Comparison of ENCODE assay signal across 1 cellular context in genomic region chr3:5188419-5189405, GRCh38.
A peak's percentile ranks its signal among the peaks of the same experiment; 100 is the strongest.
TF ChIP-seq lines count a peak whose summit lies in the region.

No MANE protein-coding gene starts in this region.

TF ChIP-seq in K562, 482 proteins besides CTCF, POLR2A, EP300 and RAD21 (continued from another document and continues in another):
- TF ChIP-seq, protein P1, sequence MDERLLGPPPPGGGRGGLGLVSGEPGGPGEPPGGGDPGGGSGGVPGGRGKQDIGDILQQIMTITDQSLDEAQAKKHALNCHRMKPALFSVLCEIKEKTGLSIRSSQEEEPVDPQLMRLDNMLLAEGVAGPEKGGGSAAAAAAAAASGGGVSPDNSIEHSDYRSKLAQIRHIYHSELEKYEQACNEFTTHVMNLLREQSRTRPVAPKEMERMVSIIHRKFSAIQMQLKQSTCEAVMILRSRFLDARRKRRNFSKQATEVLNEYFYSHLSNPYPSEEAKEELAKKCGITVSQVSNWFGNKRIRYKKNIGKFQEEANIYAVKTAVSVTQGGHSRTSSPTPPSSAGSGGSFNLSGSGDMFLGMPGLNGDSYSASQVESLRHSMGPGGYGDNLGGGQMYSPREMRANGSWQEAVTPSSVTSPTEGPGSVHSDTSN (CRISPR knock-in tag; IDR thresholded peaks at IDR 0.05; ENCODE audit: low read depth), result no peak
- TF ChIP-seq, protein P1 (tag; conservative IDR thresholded peaks at IDR 0.05; ENCODE audit: low read depth), result no peak
- TF ChIP-seq ZNF311 (CRISPR knock-in tag; IDR thresholded peaks at IDR 0.05), result no peak
- TF ChIP-seq SMC3 (conservative IDR thresholded peaks at IDR 0.05; ENCODE audit: insufficient read depth, low read depth, low read length), result no peak
- TF ChIP-seq GABPB1 (CRISPR knock-in tag; IDR thresholded peaks at IDR 0.05), result peak; percentile 72
- TF ChIP-seq ZNF197 (CRISPR knock-in tag; IDR thresholded peaks at IDR 0.05; ENCODE audit: low read depth), result no peak
- no peak for TF ChIP-seq THRAP3 (IDR thresholded peaks at IDR 0.05; ENCODE audit: borderline replicate concordance)
- no peak for TF ChIP-seq ZNF561 (CRISPR knock-in tag; conservative IDR thresholded peaks at IDR 0.05)
- no peak for TF ChIP-seq DEAF1 (CRISPR knock-in tag; IDR thresholded peaks at IDR 0.05)
- no peak for TF ChIP-seq NFIX (CRISPR knock-in tag; IDR thresholded peaks at IDR 0.05; ENCODE audit: low read depth)
- no peak for TF ChIP-seq ZNF316 (IDR thresholded peaks at IDR 0.05)
- no peak for TF ChIP-seq ZBTB12 (CRISPR knock-in tag; IDR thresholded peaks at IDR 0.05)
- no peak for TF ChIP-seq GTF2E2 (tag; IDR thresholded peaks at IDR 0.05)
- no peak for TF ChIP-seq ZNF263 (CRISPR knock-in tag; IDR thresholded peaks at IDR 0.05; ENCODE audit: borderline replicate concordance)
- TF ChIP-seq ZNF586 (CRISPR knock-in tag; conservative IDR thresholded peaks at IDR 0.05), result no peak
- TF ChIP-seq ATF7 (IDR thresholded peaks at IDR 0.05), result peak; percentile 38; the same call in 1 of the 2 replicates
- TF ChIP-seq ZNF764 (CRISPR knock-in tag; IDR thresholded peaks at IDR 0.05; ENCODE audit: low read depth), result no peak
- TF ChIP-seq PCBP1 (IDR thresholded peaks at IDR 0.05; ENCODE audit: low read depth, low read length, poor library complexity, severe bottlenecking), result no peak
- TF ChIP-seq MEF2A (IDR thresholded peaks at IDR 0.05; ENCODE audit: control insufficient read depth, low read depth, low read length), result no peak
- TF ChIP-seq, protein P2, sequence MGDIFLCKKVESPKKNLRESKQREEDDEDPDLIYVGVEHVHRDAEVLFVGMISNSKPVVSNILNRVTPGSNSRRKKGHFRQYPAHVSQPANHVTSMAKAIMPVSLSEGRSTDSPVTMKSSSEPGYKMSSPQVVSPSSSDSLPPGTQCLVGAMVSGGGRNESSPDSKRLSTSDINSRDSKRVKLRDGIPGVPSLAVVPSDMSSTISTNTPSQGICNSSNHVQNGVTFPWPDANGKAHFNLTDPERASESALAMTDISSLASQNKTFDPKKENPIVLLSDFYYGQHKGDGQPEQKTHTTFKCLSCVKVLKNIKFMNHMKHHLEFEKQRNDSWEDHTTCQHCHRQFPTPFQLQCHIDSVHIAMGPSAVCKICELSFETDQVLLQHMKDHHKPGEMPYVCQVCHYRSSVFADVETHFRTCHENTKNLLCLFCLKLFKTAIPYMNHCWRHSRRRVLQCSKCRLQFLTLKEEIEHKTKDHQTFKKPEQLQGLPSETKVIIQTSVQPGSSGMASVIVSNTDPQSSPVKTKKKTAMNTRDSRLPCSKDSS (IDR thresholded peaks at IDR 0.05; ENCODE audit: low read depth, partially characterized antibody), result no peak
- no peak for TF ChIP-seq TRIM24 (IDR thresholded peaks at IDR 0.05)
- TF ChIP-seq, protein P3, sequence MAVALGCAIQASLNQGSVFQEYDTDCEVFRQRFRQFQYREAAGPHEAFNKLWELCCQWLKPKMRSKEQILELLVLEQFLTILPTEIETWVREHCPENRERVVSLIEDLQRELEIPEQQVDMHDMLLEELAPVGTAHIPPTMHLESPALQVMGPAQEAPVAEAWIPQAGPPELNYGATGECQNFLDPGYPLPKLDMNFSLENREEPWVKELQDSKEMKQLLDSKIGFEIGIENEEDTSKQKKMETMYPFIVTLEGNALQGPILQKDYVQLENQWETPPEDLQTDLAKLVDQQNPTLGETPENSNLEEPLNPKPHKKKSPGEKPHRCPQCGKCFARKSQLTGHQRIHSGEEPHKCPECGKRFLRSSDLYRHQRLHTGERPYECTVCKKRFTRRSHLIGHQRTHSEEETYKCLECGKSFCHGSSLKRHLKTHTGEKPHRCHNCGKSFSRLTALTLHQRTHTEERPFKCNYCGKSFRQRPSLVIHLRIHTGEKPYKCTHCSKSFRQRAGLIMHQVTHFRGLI (CRISPR knock-in tag; IDR thresholded peaks at IDR 0.05), result no peak
- TF ChIP-seq, protein P4, sequence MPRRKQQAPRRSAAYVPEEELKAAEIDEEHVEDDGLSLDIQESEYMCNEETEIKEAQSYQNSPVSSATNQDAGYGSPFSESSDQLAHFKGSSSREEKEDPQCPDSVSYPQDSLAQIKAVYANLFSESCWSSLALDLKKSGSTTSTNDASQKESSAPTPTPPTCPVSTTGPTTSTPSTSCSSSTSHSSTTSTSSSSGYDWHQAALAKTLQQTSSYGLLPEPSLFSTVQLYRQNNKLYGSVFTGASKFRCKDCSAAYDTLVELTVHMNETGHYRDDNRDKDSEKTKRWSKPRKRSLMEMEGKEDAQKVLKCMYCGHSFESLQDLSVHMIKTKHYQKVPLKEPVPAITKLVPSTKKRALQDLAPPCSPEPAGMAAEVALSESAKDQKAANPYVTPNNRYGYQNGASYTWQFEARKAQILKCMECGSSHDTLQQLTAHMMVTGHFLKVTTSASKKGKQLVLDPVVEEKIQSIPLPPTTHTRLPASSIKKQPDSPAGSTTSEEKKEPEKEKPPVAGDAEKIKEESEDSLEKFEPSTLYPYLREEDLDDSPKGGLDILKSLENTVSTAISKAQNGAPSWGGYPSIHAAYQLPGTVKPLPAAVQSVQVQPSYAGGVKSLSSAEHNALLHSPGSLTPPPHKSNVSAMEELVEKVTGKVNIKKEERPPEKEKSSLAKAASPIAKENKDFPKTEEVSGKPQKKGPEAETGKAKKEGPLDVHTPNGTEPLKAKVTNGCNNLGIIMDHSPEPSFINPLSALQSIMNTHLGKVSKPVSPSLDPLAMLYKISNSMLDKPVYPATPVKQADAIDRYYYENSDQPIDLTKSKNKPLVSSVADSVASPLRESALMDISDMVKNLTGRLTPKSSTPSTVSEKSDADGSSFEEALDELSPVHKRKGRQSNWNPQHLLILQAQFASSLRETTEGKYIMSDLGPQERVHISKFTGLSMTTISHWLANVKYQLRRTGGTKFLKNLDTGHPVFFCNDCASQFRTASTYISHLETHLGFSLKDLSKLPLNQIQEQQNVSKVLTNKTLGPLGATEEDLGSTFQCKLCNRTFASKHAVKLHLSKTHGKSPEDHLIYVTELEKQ (CRISPR knock-in tag; IDR thresholded peaks at IDR 0.05), result no peak
- TF ChIP-seq, protein P5, sequence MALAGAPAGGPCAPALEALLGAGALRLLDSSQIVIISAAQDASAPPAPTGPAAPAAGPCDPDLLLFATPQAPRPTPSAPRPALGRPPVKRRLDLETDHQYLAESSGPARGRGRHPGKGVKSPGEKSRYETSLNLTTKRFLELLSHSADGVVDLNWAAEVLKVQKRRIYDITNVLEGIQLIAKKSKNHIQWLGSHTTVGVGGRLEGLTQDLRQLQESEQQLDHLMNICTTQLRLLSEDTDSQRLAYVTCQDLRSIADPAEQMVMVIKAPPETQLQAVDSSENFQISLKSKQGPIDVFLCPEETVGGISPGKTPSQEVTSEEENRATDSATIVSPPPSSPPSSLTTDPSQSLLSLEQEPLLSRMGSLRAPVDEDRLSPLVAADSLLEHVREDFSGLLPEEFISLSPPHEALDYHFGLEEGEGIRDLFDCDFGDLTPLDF (CRISPR knock-in tag; IDR thresholded peaks at IDR 0.05), result no peak
- no peak for TF ChIP-seq MYC (IDR thresholded peaks at IDR 0.05; ENCODE audit: low read depth, low read length)
- peak; percentile 15; the same call in 1 of the 2 replicates for TF ChIP-seq MYC (CRISPR knock-in tag; IDR thresholded peaks at IDR 0.05; ENCODE audit: borderline replicate concordance, low read depth)
- 0 out of 2 replicates have a peak, but pooled peaks have one; percentile 22 for TF ChIP-seq ZFP1 (CRISPR knock-in tag; IDR thresholded peaks at IDR 0.05)
- TF ChIP-seq SUPT5H (IDR thresholded peaks at IDR 0.05), result no peak
- no peak for TF ChIP-seq ATF1 (CRISPR knock-in tag; IDR thresholded peaks at IDR 0.05)
- TF ChIP-seq ATF1 (tag; IDR thresholded peaks at IDR 0.05), result peak; percentile 63
- no peak for TF ChIP-seq CEBPZ (IDR thresholded peaks at IDR 0.05; ENCODE audit: borderline replicate concordance, low read depth, low read length)
- no peak for TF ChIP-seq CBX5 (IDR thresholded peaks at IDR 0.05; ENCODE audit: borderline replicate concordance, low read depth)
- TF ChIP-seq, protein P6, sequence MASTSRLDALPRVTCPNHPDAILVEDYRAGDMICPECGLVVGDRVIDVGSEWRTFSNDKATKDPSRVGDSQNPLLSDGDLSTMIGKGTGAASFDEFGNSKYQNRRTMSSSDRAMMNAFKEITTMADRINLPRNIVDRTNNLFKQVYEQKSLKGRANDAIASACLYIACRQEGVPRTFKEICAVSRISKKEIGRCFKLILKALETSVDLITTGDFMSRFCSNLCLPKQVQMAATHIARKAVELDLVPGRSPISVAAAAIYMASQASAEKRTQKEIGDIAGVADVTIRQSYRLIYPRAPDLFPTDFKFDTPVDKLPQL (IDR thresholded peaks at IDR 0.05; ENCODE audit: extremely low read depth, insufficient read length), result no peak
- TF ChIP-seq IFI16 (CRISPR knock-in tag; IDR thresholded peaks at IDR 0.05), result no peak
- TF ChIP-seq HOXB6 (CRISPR knock-in tag; IDR thresholded peaks at IDR 0.05; ENCODE audit: borderline replicate concordance), result no peak
- TF ChIP-seq NR4A1 (CRISPR knock-in tag; IDR thresholded peaks at IDR 0.05), result no peak
- no peak for TF ChIP-seq NR4A1 (tag; IDR thresholded peaks at IDR 0.05)
- TF ChIP-seq HMG20B (CRISPR knock-in tag; IDR thresholded peaks at IDR 0.05), result no peak
- TF ChIP-seq RAD51 (IDR thresholded peaks at IDR 0.05; ENCODE audit: borderline replicate concordance, low read depth), result no peak
- TF ChIP-seq PHF8 (IDR thresholded peaks at IDR 0.05; ENCODE audit: borderline replicate concordance, low read length), result no peak
- TF ChIP-seq U2AF1 (optimal IDR thresholded peaks at IDR 0.05; ENCODE audit: low read depth, low read length), result no peak
- TF ChIP-seq MED1 (CRISPR knock-in tag; IDR thresholded peaks at IDR 0.05; ENCODE audit: borderline replicate concordance), result no peak
- TF ChIP-seq, protein P7, sequence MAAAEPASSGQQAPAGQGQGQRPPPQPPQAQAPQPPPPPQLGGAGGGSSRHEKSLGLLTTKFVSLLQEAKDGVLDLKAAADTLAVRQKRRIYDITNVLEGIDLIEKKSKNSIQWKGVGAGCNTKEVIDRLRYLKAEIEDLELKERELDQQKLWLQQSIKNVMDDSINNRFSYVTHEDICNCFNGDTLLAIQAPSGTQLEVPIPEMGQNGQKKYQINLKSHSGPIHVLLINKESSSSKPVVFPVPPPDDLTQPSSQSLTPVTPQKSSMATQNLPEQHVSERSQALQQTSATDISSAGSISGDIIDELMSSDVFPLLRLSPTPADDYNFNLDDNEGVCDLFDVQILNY (CRISPR knock-in tag; IDR thresholded peaks at IDR 0.05), result no peak
- TF ChIP-seq, protein P8, sequence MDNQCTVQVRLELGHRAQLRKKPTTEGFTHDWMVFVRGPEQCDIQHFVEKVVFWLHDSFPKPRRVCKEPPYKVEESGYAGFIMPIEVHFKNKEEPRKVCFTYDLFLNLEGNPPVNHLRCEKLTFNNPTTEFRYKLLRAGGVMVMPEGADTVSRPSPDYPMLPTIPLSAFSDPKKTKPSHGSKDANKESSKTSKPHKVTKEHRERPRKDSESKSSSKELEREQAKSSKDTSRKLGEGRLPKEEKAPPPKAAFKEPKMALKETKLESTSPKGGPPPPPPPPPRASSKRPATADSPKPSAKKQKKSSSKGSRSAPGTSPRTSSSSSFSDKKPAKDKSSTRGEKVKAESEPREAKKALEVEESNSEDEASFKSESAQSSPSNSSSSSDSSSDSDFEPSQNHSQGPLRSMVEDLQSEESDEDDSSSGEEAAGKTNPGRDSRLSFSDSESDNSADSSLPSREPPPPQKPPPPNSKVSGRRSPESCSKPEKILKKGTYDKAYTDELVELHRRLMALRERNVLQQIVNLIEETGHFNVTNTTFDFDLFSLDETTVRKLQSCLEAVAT (IDR thresholded peaks at IDR 0.05), result no peak
- no peak for TF ChIP-seq ZSCAN32 (CRISPR knock-in tag; IDR thresholded peaks at IDR 0.05)
- TF ChIP-seq NCOA1 (IDR thresholded peaks at IDR 0.05; ENCODE audit: low read depth), result peak; percentile 61
